Comparison of ENCODE assay signal across 8 cellular contexts in genomic region chr3:50321146-50321843, GRCh38. TPM values are rescaled to one million over a fixed set of nuclear protein-coding genes. Genes with fewer than 3 reads are reported as not detected.
DNase-seq lines count a peak whose midpoint lies in the region; ATAC-seq and TF ChIP-seq lines count a peak whose summit lies in the region.

No MANE protein-coding gene starts in this region.

- CTCF ChIA-PET in AG04449 (lab: Yijun Ruan, JAX) = interaction anchor here (0.6 to 3.1 kb wide), 8 partner anchors 9 to 248 kb away, joined by 3 to 18 read pairs (median 4); partner anchors contain the start of gene HEMK1

- H3K4me3 ChIP-seq in AG04449 (ENCODE audit: low read depth, low read length) (peak overlapping the region; percentile 73), kidney epithelial cell (ENCODE audit: low read depth, low read length) (peak overlapping the region; percentile 81)

- ATAC-seq in GM18870 (IDR thresholded peaks at IDR 0.05; ENCODE audit: unreplicated experiment) (peak; percentile 51), HG03097 (IDR thresholded peaks at IDR 0.05; ENCODE audit: low FRiP score, unreplicated experiment) (peak; percentile 56)

- TF ChIP-seq CTCF in AG04449 (IDR thresholded peaks at IDR 0.05; ENCODE audit: insufficient read depth, low read length, missing control alignments) (no peak), kidney epithelial cell (IDR thresholded peaks at IDR 0.05; ENCODE audit: insufficient read depth, low read length, poor library complexity, severe bottlenecking) (no peak)

- no peaks in the 10 kb centered on the region for H3K27me3 ChIP-seq in kidney epithelial cell (ENCODE audit: control insufficient read depth, insufficient read depth, low read length)

- DNase-seq in AG04449 (ENCODE audit: low read depth, low spot score) (no peak), NCI-H2227 treated with DMSO at 0.1 percent for 48 hours (lab: John Stamatoyannopoulos, UW) (peak; percentile 94), kidney epithelial cell (ENCODE audit: low read depth) (no peak)
- DNase-seq in activated CD4-positive, CD25-positive, alpha-beta regulatory T cell treated with anti-CD3 and anti-CD28 coated beads, Interleukin-2, amount 50 U/mL, for 16 hours (ENCODE audit: low read depth, low spot score) = peak; percentile 65
- DNase-seq in central memory CD4-positive, alpha-beta T cell = peak; percentile 77
- DNase-seq in stimulated activated CD4-positive, alpha-beta T cell treated with anti-CD3 and anti-CD28 coated beads, Interleukin-15, amount 100 ng/mL, for 1 hour (ENCODE audit: low read depth in 1 of 2, low spot score in 1 of 2) = peak; percentile 71 to 72

- POLR2A ChIA-PET in AG04449 (lab: Yijun Ruan, JAX) = interaction anchor here (1.0 to 1.4 kb wide), 2 partner anchors 12 to 16 kb away, joined by 3 read pairs; no protein-coding TSS in a partner anchor

- H3K36me3 ChIP-seq in kidney epithelial cell (ENCODE audit: control insufficient read depth, insufficient read depth, low read length) = peaks cover 3% of the 10 kb centered on the region

RNA-seq across cellular contexts. Expression of gene HYAL2, which starts 1.2 kb away (rescaled TPM):
- total RNA-seq in kidney epithelial cell = 89.3 and 104 TPM in 2 replicates

RNA-seq across cellular contexts. Expression of gene TUSC2, which starts 6.7 kb away (rescaled TPM):
- 40.3 and 58.3 TPM in 2 replicates for total RNA-seq in kidney epithelial cell

RNA-seq across cellular contexts. Expression of gene HYAL1, which starts 17.9 kb away (rescaled TPM):
- 0.14 TPM in 1 of 2 replicates, not detected in the other for total RNA-seq in kidney epithelial cell

RNA-seq across cellular contexts. Expression of gene RASSF1, which starts 19.3 kb away (rescaled TPM):
- 16.6 and 19.9 TPM in 2 replicates for total RNA-seq in kidney epithelial cell

RNA-seq across cellular contexts. Expression of gene HYAL3, which starts 22.1 kb away (rescaled TPM):
- 7.6 and 7.9 TPM in 2 replicates for total RNA-seq in kidney epithelial cell

Comparison
In these comparisons a context has a peak if more than half of its experiments do, and no peak if none do; other contexts are left out.
1. DNase-seq: peak in NCI-H2227 treated with DMSO at 0.1 percent for 48 hours (single experiment), activated CD4-positive, CD25-positive, alpha-beta regulatory T cell treated with anti-CD3 and anti-CD28 coated beads, Interleukin-2, amount 50 U/mL, for 16 hours (single experiment), central memory CD4-positive, alpha-beta T cell (single experiment) and stimulated activated CD4-positive, alpha-beta T cell treated with anti-CD3 and anti-CD28 coated beads, Interleukin-15, amount 100 ng/mL, for 1 hour (2 of 2); none in AG04449 (single experiment) and kidney epithelial cell (single experiment).